18 cellular contexts compared by ENCODE assay signal in genomic region chr1:11952455-11953109, GRCh38. TPM values are rescaled to one million over a fixed set of nuclear protein-coding genes. Genes with fewer than 3 reads are reported as not detected.
DNase-seq lines count a peak whose midpoint lies in the region; ATAC-seq and TF ChIP-seq lines count a peak whose summit lies in the region.
"Had no signal": no experiment of that assay in that cellular context is flagged by ENCODE, and none has a peak within 500 bp of the region (broad histone marks: within the 10 kb centered on the region; RNA-seq: fewer than 3 reads in every experiment).

No MANE protein-coding gene starts in this region.

- H3K27me3 Mint-ChIP-seq in activated naive CD8-positive, alpha-beta T cell treated with anti-CD3 and anti-CD28 coated beads, Interleukin-2, amount 50 U/mL, for 24 hours = no peaks in the 10 kb centered on the region
- no peaks in the 10 kb centered on the region for H3K27me3 Mint-ChIP-seq in activated naive CD8-positive, alpha-beta T cell treated with anti-CD3 and anti-CD28 coated beads for 36 hours
- no peaks in the 10 kb centered on the region for H3K27me3 Mint-ChIP-seq in effector memory CD8-positive, alpha-beta T cell
- no peaks in the 10 kb centered on the region for H3K27me3 Mint-ChIP-seq in natural killer cell (ENCODE audit: low read depth in 2 of 2)
- H3K27me3 Mint-ChIP-seq: stimulated activated memory B cell treated with anti-CD40 and anti-IgM and Interleukin-4, amounts not matched to agents 10 μg/mL and 1 μg/mL and 100 μg/mL, for 72 hours had no signal

- H3K4me3 Mint-ChIP-seq in activated naive CD8-positive, alpha-beta T cell treated with anti-CD3 and anti-CD28 coated beads, Interleukin-2, amount 50 U/mL, for 24 hours = no peak overlapping the region
- no peak overlapping the region for H3K4me3 Mint-ChIP-seq in activated naive CD8-positive, alpha-beta T cell treated with anti-CD3 and anti-CD28 coated beads for 36 hours
- peak overlapping the region; percentile 15 to 50 for H3K4me3 Mint-ChIP-seq in effector memory CD8-positive, alpha-beta T cell
- H3K4me3 Mint-ChIP-seq in natural killer cell = peak overlapping the region; percentile 61
- H3K4me3 Mint-ChIP-seq: CD14-positive monocyte; stimulated activated memory B cell treated with anti-CD40 and anti-IgM and Interleukin-4, amounts not matched to agents 10 μg/mL and 1 μg/mL and 100 μg/mL, for 72 hours; T-helper 2 cell treated with Interferon-gamma antibody and Interleukin-4, amounts not matched to agents 5 μg/mL and 100 μg/mL, for 36 hours had no signal

- H3K4me1 Mint-ChIP-seq in activated naive CD8-positive, alpha-beta T cell treated with anti-CD3 and anti-CD28 coated beads, Interleukin-2, amount 50 U/mL, for 24 hours = no peaks in the 10 kb centered on the region
- no peaks in the 10 kb centered on the region for H3K4me1 Mint-ChIP-seq in activated naive CD8-positive, alpha-beta T cell treated with anti-CD3 and anti-CD28 coated beads for 36 hours
- peaks cover 0 to 5% of the 10 kb centered on the region in 2 donors for H3K4me1 Mint-ChIP-seq in effector memory CD8-positive, alpha-beta T cell (ENCODE audit: low read depth in 2 of 2)
- peaks cover 0 to 33% of the 10 kb centered on the region in 2 donors for H3K4me1 Mint-ChIP-seq in natural killer cell
- H3K4me1 Mint-ChIP-seq: stimulated activated memory B cell treated with anti-CD40 and anti-IgM and Interleukin-4, amounts not matched to agents 10 μg/mL and 1 μg/mL and 100 μg/mL, for 72 hours had no signal

- TF ChIP-seq CTCF in natural killer cell (IDR thresholded peaks at IDR 0.05) = no peak

- H3K9me3 Mint-ChIP-seq in activated naive CD8-positive, alpha-beta T cell treated with anti-CD3 and anti-CD28 coated beads, Interleukin-2, amount 50 U/mL, for 24 hours = no peaks in the 10 kb centered on the region
- no peaks in the 10 kb centered on the region for H3K9me3 Mint-ChIP-seq in activated naive CD8-positive, alpha-beta T cell treated with anti-CD3 and anti-CD28 coated beads for 36 hours
- H3K9me3 Mint-ChIP-seq in effector memory CD8-positive, alpha-beta T cell = no peaks in the 10 kb centered on the region
- H3K9me3 Mint-ChIP-seq in natural killer cell = no peaks in the 10 kb centered on the region
- H3K9me3 Mint-ChIP-seq: stimulated activated memory B cell treated with anti-CD40 and anti-IgM and Interleukin-4, amounts not matched to agents 10 μg/mL and 1 μg/mL and 100 μg/mL, for 72 hours; T-helper 2 cell treated with Interferon-gamma antibody and Interleukin-4, amounts not matched to agents 5 μg/mL and 100 μg/mL, for 36 hours had no signal

- H3K36me3 Mint-ChIP-seq in activated naive CD8-positive, alpha-beta T cell treated with anti-CD3 and anti-CD28 coated beads, Interleukin-2, amount 50 U/mL, for 24 hours (ENCODE audit: low read depth) = peaks cover 23% of the 10 kb centered on the region
- peaks cover 8% of the 10 kb centered on the region for H3K36me3 Mint-ChIP-seq in activated naive CD8-positive, alpha-beta T cell treated with anti-CD3 and anti-CD28 coated beads for 36 hours
- H3K36me3 Mint-ChIP-seq in effector memory CD8-positive, alpha-beta T cell (ENCODE audit: insufficient read depth) = peaks cover 4% of the 10 kb centered on the region
- no peaks in the 10 kb centered on the region for H3K36me3 Mint-ChIP-seq in natural killer cell

- intact Hi-C loops in natural killer cell (cut with micrococcal nuclease) = no loop called here

- no peak for DNase-seq in activated naive CD8-positive, alpha-beta T cell treated with anti-CD3 and anti-CD28 coated beads, Interleukin-2, amount 50 U/mL, for 24 hours
- no peak for DNase-seq in activated naive CD8-positive, alpha-beta T cell treated with anti-CD3 and anti-CD28 coated beads for 36 hours
- peak in 1 of 3 experiments; percentile 21 for DNase-seq in effector memory CD8-positive, alpha-beta T cell
- DNase-seq in natural killer cell (peak; percentile 42), superior temporal gyrus (ENCODE audit: extremely low spot score) (peak; percentile 78), NCI-H524 treated with DMSO at 0.1 percent for 48 hours (lab: John Stamatoyannopoulos, UW) (no peak)
- DNase-seq: activated effector memory CD4-positive, alpha-beta T cell treated with anti-CD3 and anti-CD28 coated beads, Interleukin-2, amount 50 U/mL, for 16 hours; DMS53; NCI-H1417; NCI-H82; PC-3; stimulated activated CD4-positive, alpha-beta T cell treated with anti-CD3 and anti-CD28 coated beads, Interleukin-15, amount 100 ng/mL, for 24 hours; tibial artery had no signal

- peak; percentile 12 for ATAC-seq in activated naive CD8-positive, alpha-beta T cell treated with anti-CD3 and anti-CD28 coated beads, Interleukin-2, amount 50 U/mL, for 24 hours
- peak; percentile 83 for ATAC-seq in effector memory CD8-positive, alpha-beta T cell (replicated peaks)
- ATAC-seq in natural killer cell (peak; percentile 87 to 96 (median 88)), GM18517 (IDR thresholded peaks at IDR 0.05; ENCODE audit: unreplicated experiment) (no peak), GM18502 (IDR thresholded peaks at IDR 0.05; ENCODE audit: poor library complexity, unreplicated experiment) (no peak)
- ATAC-seq: PC-3; stimulated activated memory B cell treated with anti-CD40 and anti-IgM and Interleukin-4, amounts not matched to agents 10 μg/mL and 1 μg/mL and 100 μg/mL, for 72 hours had no signal

- no peak overlapping the region for H3K27ac Mint-ChIP-seq in activated naive CD8-positive, alpha-beta T cell treated with anti-CD3 and anti-CD28 coated beads, Interleukin-2, amount 50 U/mL, for 24 hours
- no peak overlapping the region for H3K27ac Mint-ChIP-seq in activated naive CD8-positive, alpha-beta T cell treated with anti-CD3 and anti-CD28 coated beads for 36 hours
- H3K27ac Mint-ChIP-seq in effector memory CD8-positive, alpha-beta T cell = peak overlapping the region; percentile 42 to 71
- H3K27ac Mint-ChIP-seq in natural killer cell = peak overlapping the region; percentile 73 to 80
- H3K27ac Mint-ChIP-seq: stimulated activated memory B cell treated with anti-CD40 and anti-IgM and Interleukin-4, amounts not matched to agents 10 μg/mL and 1 μg/mL and 100 μg/mL, for 72 hours; T-helper 2 cell treated with Interferon-gamma antibody and Interleukin-4, amounts not matched to agents 5 μg/mL and 100 μg/mL, for 36 hours had no signal

RNA-seq across cellular contexts. Expression of gene PLOD1, which starts 18.1 kb away (rescaled TPM):
- total RNA-seq in activated naive CD8-positive, alpha-beta T cell treated with anti-CD3 and anti-CD28 coated beads for 36 hours = 10 to 100 TPM; 21.9 to 22.5 TPM
- 10 to 100 TPM; 69.8 to 80.5 (median 80.4) TPM for total RNA-seq in natural killer cell

RNA-seq across cellular contexts. Expression of gene KIAA2013, which starts 26.4 kb away (rescaled TPM):
- 10 to 100 TPM; 27.5 to 30.1 TPM for total RNA-seq in activated naive CD8-positive, alpha-beta T cell treated with anti-CD3 and anti-CD28 coated beads for 36 hours
- 10 to 100 TPM; 32.0 to 44.8 (median 40.4) TPM for total RNA-seq in natural killer cell

RNA-seq across cellular contexts. Expression of gene MFN2, which starts 27.7 kb away (rescaled TPM):
- 10 to 100 TPM; 78.1 to 84.2 TPM for total RNA-seq in activated naive CD8-positive, alpha-beta T cell treated with anti-CD3 and anti-CD28 coated beads for 36 hours
- total RNA-seq in natural killer cell = 10 to 100 TPM; 54.7 to 65.9 (median 55.8) TPM

Comparison
In these comparisons a context has a peak if more than half of its experiments do, and no peak if none do; other contexts are left out.
1. ATAC-seq: peak in activated naive CD8-positive, alpha-beta T cell treated with anti-CD3 and anti-CD28 coated beads, Interleukin-2, amount 50 U/mL, for 24 hours (single experiment), effector memory CD8-positive, alpha-beta T cell (single experiment) and natural killer cell (3 of 3); none in GM18517 (single experiment) and GM18502 (single experiment).
2. DNase-seq: peak in natural killer cell (single experiment) and superior temporal gyrus (single experiment); none in activated naive CD8-positive, alpha-beta T cell treated with anti-CD3 and anti-CD28 coated beads, Interleukin-2, amount 50 U/mL, for 24 hours (single experiment), activated naive CD8-positive, alpha-beta T cell treated with anti-CD3 and anti-CD28 coated beads for 36 hours (single experiment) and NCI-H524 treated with DMSO at 0.1 percent for 48 hours (single experiment).
3. H3K27ac Mint-ChIP-seq: peak in effector memory CD8-positive, alpha-beta T cell (2 of 2) and natural killer cell (2 of 2); none in activated naive CD8-positive, alpha-beta T cell treated with anti-CD3 and anti-CD28 coated beads, Interleukin-2, amount 50 U/mL, for 24 hours (single experiment) and activated naive CD8-positive, alpha-beta T cell treated with anti-CD3 and anti-CD28 coated beads for 36 hours (single experiment).
4. H3K4me3 Mint-ChIP-seq: peak in effector memory CD8-positive, alpha-beta T cell (2 of 2) and natural killer cell (single experiment); none in activated naive CD8-positive, alpha-beta T cell treated with anti-CD3 and anti-CD28 coated beads, Interleukin-2, amount 50 U/mL, for 24 hours (single experiment) and activated naive CD8-positive, alpha-beta T cell treated with anti-CD3 and anti-CD28 coated beads for 36 hours (single experiment).